In the genomic region with DNA sequence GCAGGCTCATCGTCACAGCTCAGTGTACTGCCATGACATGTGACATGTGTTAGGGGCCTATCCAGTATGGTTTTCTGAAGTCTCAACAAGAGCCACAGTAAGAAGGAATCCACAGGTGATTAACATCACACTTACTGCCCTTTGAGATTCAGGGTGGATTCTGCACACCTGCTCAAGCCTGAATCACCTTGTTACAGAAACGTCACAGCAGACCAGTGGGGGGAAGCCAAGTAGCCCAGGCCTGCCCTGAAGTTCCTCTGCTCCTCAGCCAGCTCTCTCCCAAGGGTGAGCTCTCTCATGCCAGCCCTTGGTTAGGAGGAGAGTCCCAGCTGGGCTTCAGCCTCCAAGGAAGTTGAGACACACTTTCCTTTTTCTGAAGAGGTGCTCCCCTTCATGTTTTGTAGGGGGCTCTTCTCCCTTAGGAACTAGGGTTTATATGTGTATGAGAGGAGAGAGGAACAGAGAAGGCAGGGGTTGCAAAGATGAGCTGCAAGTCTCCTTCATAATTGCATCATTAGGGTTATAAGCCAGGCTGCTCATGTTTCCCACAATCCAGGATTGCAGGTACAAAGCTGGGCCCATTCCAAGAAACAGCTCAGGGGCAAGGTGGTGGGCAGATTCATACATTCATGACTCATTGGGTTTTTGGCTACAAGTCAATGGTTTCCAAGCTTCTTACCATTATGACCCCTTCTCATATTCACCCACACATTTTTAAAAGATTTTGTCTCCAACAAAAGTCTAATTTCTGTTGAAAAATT, we compare ENCODE assay signal across 2 cellular contexts.
TF ChIP-seq lines count a peak whose summit lies in the region.

No MANE protein-coding gene starts in this region.

TF ChIP-seq in HCT116, 20 proteins besides CTCF, POLR2A, EP300 and RAD21:
- peak; percentile 85 for TF ChIP-seq CEBPB (IDR thresholded peaks at IDR 0.05; ENCODE audit: low read depth)
- TF ChIP-seq REST (IDR thresholded peaks at IDR 0.05; ENCODE audit: low read depth), result no peak
- TF ChIP-seq EGR1 (IDR thresholded peaks at IDR 0.05; ENCODE audit: low read depth), result peak; percentile 50; the same call in 1 of the 2 replicates
- no peak for TF ChIP-seq SIN3A (IDR thresholded peaks at IDR 0.05; ENCODE audit: low read depth)
- peak; percentile 52; the same call in 1 of the 2 replicates for TF ChIP-seq MAX (IDR thresholded peaks at IDR 0.05)
- no peak for TF ChIP-seq ATF3 (IDR thresholded peaks at IDR 0.05)
- TF ChIP-seq ZFX (IDR thresholded peaks at IDR 0.05), result no peak
- TF ChIP-seq FOSL1 (IDR thresholded peaks at IDR 0.05; ENCODE audit: low read depth), result peak; percentile 41; the same call in 1 of the 2 replicates
- TF ChIP-seq YY1 (IDR thresholded peaks at IDR 0.05; ENCODE audit: extremely low read depth, insufficient replicate concordance, low read depth, low read length), result no peak
- peak; percentile 33; the same call in 1 of the 2 replicates for TF ChIP-seq JUND (IDR thresholded peaks at IDR 0.05)
- peak; percentile 45; the same call in 1 of the 2 replicates for TF ChIP-seq POLR2AphosphoS5 (IDR thresholded peaks at IDR 0.05; ENCODE audit: low read depth, low read length)
- peak; percentile 36; the same call in 1 of the 2 replicates for TF ChIP-seq SP1 (IDR thresholded peaks at IDR 0.05; ENCODE audit: low read depth)
- TF ChIP-seq EZH2 (IDR thresholded peaks at IDR 0.05), result no peak

TF ChIP-seq in K562, 482 proteins besides CTCF, POLR2A, EP300 and RAD21:
- TF ChIP-seq CEBPG (CRISPR knock-in tag; IDR thresholded peaks at IDR 0.05) (no peak), CEBPG (tag; conservative IDR thresholded peaks at IDR 0.05 in 1 of 2, IDR thresholded peaks at IDR 0.05 in 1 of 2) (peak in 1 of 2 experiments; percentile 57; a peak in 1 of 4 replicates), TEAD4 (IDR thresholded peaks at IDR 0.05; ENCODE audit: low read length) (no peak), TEAD4 (CRISPR knock-in tag; IDR thresholded peaks at IDR 0.05; ENCODE audit: borderline replicate concordance) (no peak), AFF1 (IDR thresholded peaks at IDR 0.05; ENCODE audit: low read depth in 1 of 2, partially characterized antibody in 2 of 2) (no peak), PHF20 (IDR thresholded peaks at IDR 0.05; ENCODE audit: partially characterized antibody) (no peak)
